ENCODE assay signal across 19 cellular contexts in genomic region chr16:87607223-87607622, GRCh38. TPM values are rescaled to one million over a fixed set of nuclear protein-coding genes. Genes with fewer than 3 reads are reported as not detected.
"Had no signal": no experiment of that assay in that cellular context is flagged by ENCODE, and none has a peak within 500 bp of the region (broad histone marks: within the 10 kb centered on the region; RNA-seq: fewer than 3 reads in every experiment).

No MANE protein-coding gene starts in this region.

- ATAC-seq: activated naive CD4-positive, alpha-beta T cell treated with anti-CD3 and anti-CD28 coated beads, Interleukin-2, amount 50 U/mL, for 72 hours; heart right ventricle; lower lobe of right lung; pancreas; sciatic nerve; stimulated activated memory B cell treated with anti-CD40 and anti-IgM and Interleukin-4, amounts not matched to agents 10 μg/mL and 1 μg/mL and 100 μg/mL, for 72 hours; WTC11 had no signal

- H3K9ac ChIP-seq: neural progenitor cell had no signal

- FAIRE-seq: keratinocyte, pancreas, small intestine had no signal

- H3K4me1 ChIP-seq: adrenal gland, lower lobe of right lung, pancreas had no signal

- H3K36me3 ChIP-seq: adrenal gland, breast epithelium, heart right ventricle, lower lobe of right lung, neural progenitor cell, pancreas had no signal

- DNase-seq: activated gamma-delta T cell treated with Interleukin-2 at 50 U/mL for 16 hours; activated T-cell treated with anti-CD3 and anti-CD28 coated beads, Interleukin-2, amount 50 U/mL, for 1 hour; adrenal gland; heart right ventricle; lower lobe of right lung; naive B cell; pancreas; small intestine; stimulated activated CD4-positive, alpha-beta T cell treated with anti-CD3 and anti-CD28 coated beads, Interleukin-2, amount 100 ng/mL, for 24 hours; T1000 had no signal

- H3K4me3 ChIP-seq: adrenal gland, breast epithelium, coronary artery, heart right ventricle, lower lobe of right lung, neural progenitor cell, pancreas had no signal

- H3K27ac ChIP-seq: adrenal gland, breast epithelium, coronary artery, heart right ventricle, lower lobe of right lung, neural progenitor cell, pancreas had no signal

- H3K9me3 ChIP-seq: adrenal gland, breast epithelium, heart right ventricle, lower lobe of right lung, pancreas had no signal

RNA-seq across cellular contexts. Expression of gene JPH3, which starts 4.9 kb away (rescaled TPM):
- total RNA-seq: fibroblast of villous mesenchyme had no signal
- polyA plus RNA-seq: keratinocyte had no signal
